ENCODE assay signal across 8 cellular contexts in the genomic region with DNA sequence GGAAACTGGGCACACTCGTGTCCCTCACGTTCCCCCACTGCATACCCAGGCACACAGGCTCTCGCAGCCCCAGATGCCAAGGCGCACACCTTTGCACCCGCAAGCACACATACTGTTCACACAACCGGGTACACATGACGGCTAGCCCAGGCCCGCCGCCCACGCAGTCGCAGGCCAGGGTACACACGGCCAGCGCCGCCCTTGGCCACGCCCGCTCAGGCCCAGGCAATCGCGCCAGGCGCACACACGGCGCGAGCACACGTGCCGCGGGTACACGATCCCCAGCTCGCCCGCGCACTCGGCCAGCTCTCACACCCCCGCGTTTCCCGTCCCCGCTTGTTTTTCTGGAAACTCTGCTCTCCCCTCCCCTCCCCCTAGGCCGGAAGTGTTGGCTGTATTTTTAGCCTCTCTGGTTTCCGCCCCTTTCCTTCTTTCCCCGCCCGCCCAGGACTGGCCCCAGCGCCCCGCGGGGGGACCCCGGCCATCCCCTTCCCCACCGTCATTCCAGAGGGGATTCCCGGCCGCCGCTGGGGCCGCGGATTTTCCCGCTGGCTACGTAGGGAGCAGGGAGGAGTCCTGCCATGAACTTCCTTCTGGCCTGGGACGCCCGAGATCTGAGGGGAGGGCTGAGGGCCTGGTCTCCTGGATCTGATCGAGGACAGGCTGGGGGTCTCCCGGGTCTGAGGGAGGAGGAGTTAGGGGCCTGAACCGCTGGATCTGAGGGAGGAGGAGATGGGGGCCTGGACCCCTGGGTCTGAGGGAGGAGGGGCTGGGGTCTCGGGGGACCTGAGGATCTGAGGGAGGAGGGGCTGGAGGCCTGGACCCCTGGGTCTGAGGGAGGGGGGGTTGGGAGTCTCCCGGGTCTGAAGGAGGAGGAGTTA. TPM values are rescaled to one million over a fixed set of nuclear protein-coding genes. Genes with fewer than 3 reads are reported as not detected.
DNase-seq lines count a peak whose midpoint lies in the region; ATAC-seq and TF ChIP-seq lines count a peak whose summit lies in the region.

No MANE protein-coding gene starts in this region.

- no peaks in the 10 kb centered on the region for H3K27me3 ChIP-seq in liver (ENCODE audit: control insufficient read depth in 4 of 4, insufficient read depth in 4 of 4, low read length in 3 of 4)

- ATAC-seq in HG02763 (IDR thresholded peaks at IDR 0.05; ENCODE audit: unreplicated experiment) (peak; percentile 32), HG03342 (IDR thresholded peaks at IDR 0.05; ENCODE audit: unreplicated experiment) (no peak)

- WGBS in liver: 1% methylated on average over 57 of the region's 57 CpGs

- peak in 1 of 2 donors; percentile 10 for TF ChIP-seq RAD21 in liver (IDR thresholded peaks at IDR 0.05)

- peaks cover 18 to 39% (median 29%) of the 10 kb centered on the region in 4 donors for H3K4me1 ChIP-seq in liver (ENCODE audit: control insufficient read depth in 4 of 4, insufficient read depth in 4 of 4, low read length in 3 of 4)

- peak; percentile 86 for DNase-seq in ELR (ENCODE audit: low read depth)
- peak; percentile 91 for DNase-seq in NCI-H69 (lab: John Stamatoyannopoulos, UW)
- peak; percentile 92 to 93 for DNase-seq in activated CD4-positive, alpha-beta T cell treated with anti-CD3 and anti-CD28 coated beads, Interleukin-2, amount 50 U/mL, for 48 hours
- DNase-seq in dermis microvascular lymphatic vessel endothelial cell (ENCODE audit: low read depth in 2 of 2): peak; percentile 94 to 97
- DNase-seq in stimulated activated CD4-positive, alpha-beta T cell treated with anti-CD3 and anti-CD28 coated beads, Interleukin-2, amount 100 ng/mL, for 4 hours (ENCODE audit: low read depth): peak; percentile 82

- TF ChIP-seq CTCF in liver (IDR thresholded peaks at IDR 0.05; ENCODE audit: low read depth, low read length, missing input control): no peak

- peak overlapping the region; percentile 74 to 75 for H3K9ac ChIP-seq in liver (ENCODE audit: low read depth in 1 of 2, low read length in 2 of 2)

- peaks cover 0 to under 1% (median 0%) of the 10 kb centered on the region in 4 donors for H3K36me3 ChIP-seq in liver (ENCODE audit: control insufficient read depth in 4 of 4, insufficient read depth in 3 of 4, low read depth in 1 of 4, low read length in 3 of 4)

- H3K9me3 ChIP-seq in liver (ENCODE audit: control insufficient read depth in 4 of 4, low read length in 3 of 4): no peaks in the 10 kb centered on the region

- peak overlapping the region; percentile 96 to 98 for H3K27ac ChIP-seq in liver (ENCODE audit: low read depth in 1 of 2, low read length in 2 of 2)

- H3K4me3 ChIP-seq in liver (ENCODE audit: low read depth in 1 of 3, low read length in 3 of 3): peak overlapping the region; percentile 35 to 57 (median 36)

TF ChIP-seq in liver, 16 proteins besides CTCF, POLR2A, EP300 and RAD21:
- TF ChIP-seq RXRA (IDR thresholded peaks at IDR 0.05) (peak in 1 of 2 donors; percentile 44), EGR1 (IDR thresholded peaks at IDR 0.05; ENCODE audit: low read depth in 2 of 2) (peak; percentile 99), JUND (IDR thresholded peaks at IDR 0.05) (peak in 1 of 2 donors; percentile 88), YY1 (IDR thresholded peaks at IDR 0.05) (peak; percentile 57), FOXA2 (IDR thresholded peaks at IDR 0.05) (no peak), HNF4G (IDR thresholded peaks at IDR 0.05) (no peak), HNF4A (conservative IDR thresholded peaks at IDR 0.05) (peak in 1 of 2 donors; percentile 42), SP1 (IDR thresholded peaks at IDR 0.05) (no peak), ATF3 (IDR thresholded peaks at IDR 0.05) (no peak), GABPA (IDR thresholded peaks at IDR 0.05 in 1 of 2, conservative IDR thresholded peaks at IDR 0.05 in 1 of 2) (peak; percentile 54 to 83), REST (IDR thresholded peaks at IDR 0.05) (peak; percentile 74), FOXA1 (IDR thresholded peaks at IDR 0.05) (no peak), NR2F2 (IDR thresholded peaks at IDR 0.05) (no peak), TAF1 (conservative IDR thresholded peaks at IDR 0.05) (no peak)
- TF ChIP-seq, protein P1, sequence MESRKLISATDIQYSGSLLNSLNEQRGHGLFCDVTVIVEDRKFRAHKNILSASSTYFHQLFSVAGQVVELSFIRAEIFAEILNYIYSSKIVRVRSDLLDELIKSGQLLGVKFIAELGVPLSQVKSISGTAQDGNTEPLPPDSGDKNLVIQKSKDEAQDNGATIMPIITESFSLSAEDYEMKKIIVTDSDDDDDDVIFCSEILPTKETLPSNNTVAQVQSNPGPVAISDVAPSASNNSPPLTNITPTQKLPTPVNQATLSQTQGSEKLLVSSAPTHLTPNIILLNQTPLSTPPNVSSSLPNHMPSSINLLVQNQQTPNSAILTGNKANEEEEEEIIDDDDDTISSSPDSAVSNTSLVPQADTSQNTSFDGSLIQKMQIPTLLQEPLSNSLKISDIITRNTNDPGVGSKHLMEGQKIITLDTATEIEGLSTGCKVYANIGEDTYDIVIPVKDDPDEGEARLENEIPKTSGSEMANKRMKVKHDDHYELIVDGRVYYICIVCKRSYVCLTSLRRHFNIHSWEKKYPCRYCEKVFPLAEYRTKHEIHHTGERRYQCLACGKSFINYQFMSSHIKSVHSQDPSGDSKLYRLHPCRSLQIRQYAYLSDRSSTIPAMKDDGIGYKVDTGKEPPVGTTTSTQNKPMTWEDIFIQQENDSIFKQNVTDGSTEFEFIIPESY (IDR thresholded peaks at IDR 0.05): peak; percentile 70
- TF ChIP-seq, protein P2, sequence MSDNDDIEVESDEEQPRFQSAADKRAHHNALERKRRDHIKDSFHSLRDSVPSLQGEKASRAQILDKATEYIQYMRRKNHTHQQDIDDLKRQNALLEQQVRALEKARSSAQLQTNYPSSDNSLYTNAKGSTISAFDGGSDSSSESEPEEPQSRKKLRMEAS (IDR thresholded peaks at IDR 0.05): no peak

RNA-seq across cellular contexts. Expression of gene ZFP36, which starts 4.0 kb away (rescaled TPM):
- total RNA-seq in dermis microvascular lymphatic vessel endothelial cell: 0.64 and 1.8 TPM in 2 replicates
- 1 to 10 TPM; 3.6 to 9.0 TPM for total RNA-seq in liver
- 10 to 100 TPM; 62.0 to 91.9 TPM for polyA plus RNA-seq in liver

RNA-seq across cellular contexts. Expression of gene PLEKHG2, which starts 9.8 kb away (rescaled TPM):
- total RNA-seq in dermis microvascular lymphatic vessel endothelial cell (10.5 and 16.9 TPM in 2 replicates), liver (1 to 10 TPM; 3.7 to 4.5 TPM)
- polyA plus RNA-seq in liver: 1 to 10 TPM; 2.1 to 2.2 TPM

RNA-seq across cellular contexts. Expression of gene MED29, which starts 11.5 kb away (rescaled TPM):
- total RNA-seq in dermis microvascular lymphatic vessel endothelial cell (11.6 and 17.3 TPM in 2 replicates), liver (10 to 100 TPM; 11.0 to 13.8 TPM)
- polyA plus RNA-seq in liver: 10 to 100 TPM; 21.0 to 24.2 TPM

RNA-seq across cellular contexts. Expression of gene PAF1, which starts 11.8 kb away (rescaled TPM):
- total RNA-seq in dermis microvascular lymphatic vessel endothelial cell: 23.4 and 24.9 TPM in 2 replicates
- total RNA-seq in liver: 10 to 100 TPM; 13.7 to 16.7 TPM
- polyA plus RNA-seq in liver: 10 to 100 TPM; 21.2 to 29.4 TPM

RNA-seq across cellular contexts. Expression of gene RPS16, which starts 33.1 kb away (rescaled TPM):
- total RNA-seq in dermis microvascular lymphatic vessel endothelial cell: 117 and 133 TPM in 2 replicates
- 100 to 1,000 TPM; 109 to 111 TPM for total RNA-seq in liver
- 1,000 to 10,000 TPM in 1 of 2 donors, 100 to 1,000 TPM in 1; 324 to 1,094 TPM for polyA plus RNA-seq in liver
